Comparison of ENCODE assay signal across 30 cellular contexts in genomic region chr20:48224531-48224930, GRCh38.
"Had no signal": no experiment of that assay in that cellular context is flagged by ENCODE, and none has a peak within 500 bp of the region (broad histone marks: within the 10 kb centered on the region; RNA-seq: fewer than 3 reads in every experiment).

No MANE protein-coding gene starts in this region.

- H3K36me3 ChIP-seq: adrenal gland, Peyer's patch had no signal

- DNase-seq: activated CD4-positive, alpha-beta T cell treated with anti-CD3 and anti-CD28 coated beads, Interleukin-2, amount 10 ng/mL, durations not matched to agents 24 days and 14 days; activated CD4-positive, alpha-beta T cell treated with anti-CD3 and anti-CD28 coated beads, Interleukin-2, amount 50 U/mL, for 4 hours; activated CD4-positive, CD25-positive, alpha-beta regulatory T cell; activated CD8-positive, alpha-beta T cell treated with anti-CD3 and anti-CD28 coated beads for 36 hours; activated effector memory CD4-positive, alpha-beta T cell treated with anti-CD3 and anti-CD28 coated beads, Interleukin-2, amount 50 U/mL, for 16 hours; activated naive CD4-positive, alpha-beta T cell; activated naive CD4-positive, alpha-beta T cell treated with anti-CD3 and anti-CD28 coated beads, Interleukin-2, amount 50 U/mL, for 16 hours; activated naive CD8-positive, alpha-beta T cell treated with anti-CD3 and anti-CD28 coated beads for 36 hours; activated T-cell treated with anti-CD3 and anti-CD28 coated beads, Interleukin-2, amount 50 U/mL, for 1 hour; activated T-cell treated with anti-CD3 and anti-CD28 coated beads, Interleukin-2, amount 50 U/mL, for 72 hours; adrenal gland; caudate nucleus; cerebellar nuclear complex; Karpas-422; KBM-7; NCI-H1048; NCI-H1105 treated with DMSO at 0.1 percent for 48 hours; NCI-H1436; NCI-H1694; NCI-H2029; NCI-H345; NCI-H524 treated with DMSO at 0.1 percent for 48 hours; Peyer's patch; RPMI8226; SHP77; T-helper 1 cell; T-helper 2 cell; T-helper 9 cell had no signal

- H3K4me3 ChIP-seq: adrenal gland, Peyer's patch had no signal

- H3K4me1 ChIP-seq: adrenal gland, Peyer's patch had no signal

- H3K27me3 ChIP-seq: adrenal gland, Peyer's patch had no signal

- ATAC-seq: activated CD8-positive, alpha-beta T cell treated with anti-CD3 and anti-CD28 coated beads for 36 hours; activated T-cell treated with anti-CD3 and anti-CD28 coated beads, Interleukin-2, amount 50 U/mL, for 72 hours; activated T-helper 17 cell treated with anti-CD3 and anti-CD28 coated beads, Interleukin-2, amount 50 U/mL, for 72 hours; SK-N-SH treated with all-trans-retinoic acid at 6 μM for 48 hours had no signal

- H3K9me3 ChIP-seq: adrenal gland had no signal
